17 cellular contexts compared by ENCODE assay signal in the genomic region with DNA sequence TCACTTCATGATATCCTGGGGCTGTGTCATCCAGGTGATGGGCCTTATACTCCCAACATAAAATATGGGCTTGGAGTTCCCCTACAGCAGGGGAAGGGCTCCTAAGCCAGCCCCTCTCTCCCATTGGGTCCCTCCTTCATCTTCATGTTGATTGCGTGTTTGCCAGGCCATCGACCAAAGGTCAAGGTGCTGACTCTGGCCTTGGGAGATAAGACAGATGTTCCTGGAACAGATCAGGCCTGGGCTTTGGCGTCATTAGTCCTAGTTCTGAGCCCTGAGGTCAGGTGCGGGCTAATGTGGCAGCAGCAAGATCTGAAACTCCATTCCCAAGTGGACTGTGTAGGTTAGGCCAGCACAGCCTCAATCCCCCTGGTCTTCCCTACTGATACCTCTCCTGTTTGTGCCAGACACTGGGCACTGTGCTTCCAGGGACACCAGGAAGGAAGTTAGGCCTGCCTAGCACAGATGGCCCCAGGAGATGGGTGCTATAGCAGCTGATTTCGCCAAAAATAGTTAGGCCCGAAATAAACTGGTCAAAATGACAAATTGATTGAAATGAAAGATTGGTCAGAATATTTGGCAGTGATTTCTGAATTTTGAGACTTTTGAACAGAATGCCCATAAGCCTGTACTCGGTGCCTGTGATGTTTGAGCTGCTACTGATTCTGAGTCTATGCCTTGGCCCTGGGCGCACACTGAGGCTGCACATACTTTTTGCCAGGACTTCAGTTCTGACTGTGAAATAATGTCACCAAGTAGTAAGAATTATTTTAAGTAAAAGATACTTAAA.
"Had no signal": no experiment of that assay in that cellular context is flagged by ENCODE, and none has a peak within 500 bp of the region (broad histone marks: within the 10 kb centered on the region; RNA-seq: fewer than 3 reads in every experiment).

No MANE protein-coding gene starts in this region.

- H3K4me1 ChIP-seq: breast epithelium, foreskin keratinocyte, suprapubic skin had no signal

- H3K9me3 ChIP-seq: breast epithelium, suprapubic skin had no signal

- H3K4me3 ChIP-seq: breast epithelium, suprapubic skin had no signal

- DNase-seq: activated CD4-positive, alpha-beta T cell treated with anti-CD3 and anti-CD28 coated beads, Interleukin-2, amount 50 U/mL, for 1 hour; activated naive CD4-positive, alpha-beta T cell treated with Interleukin-2 at 50 U/mL for 16 hours; aorta; dermis blood vessel endothelial cell; effector memory CD8-positive, alpha-beta T cell; foreskin keratinocyte; left cardiac atrium; naive thymus-derived CD4-positive, alpha-beta T cell; posterior cingulate gyrus; retina; stimulated activated CD4-positive, alpha-beta T cell treated with anti-CD3 and anti-CD28 coated beads, Interleukin-4, amount 100 ng/mL, for 4 hours; stimulated activated CD8-positive, alpha-beta memory T cell treated with anti-CD3 and anti-CD28 coated beads, Interleukin-4, amount 100 ng/mL, for 48 hours; stimulated activated naive CD8-positive, alpha-beta T cell treated with anti-CD3 and anti-CD28 coated beads, Interleukin-15, Interleukin-2, amounts not matched to agents 100 U/mL and 50 U/mL, for 24 hours had no signal

- H3K27me3 ChIP-seq: breast epithelium, suprapubic skin had no signal

- H3K27ac ChIP-seq: breast epithelium, foreskin keratinocyte, suprapubic skin had no signal

- H3K36me3 ChIP-seq: breast epithelium had no signal

- ATAC-seq: activated CD4-positive, CD25-positive, alpha-beta regulatory T cell treated with anti-CD3 and anti-CD28 coated beads, Interleukin-2, amount 50 U/mL, for 24 hours; activated T-helper 17 cell treated with anti-CD3 and anti-CD28 coated beads, Interleukin-2, amount 50 U/mL, for 72 hours; effector memory CD8-positive, alpha-beta T cell; foreskin keratinocyte; left cardiac atrium; naive thymus-derived CD4-positive, alpha-beta T cell; stimulated activated naive CD8-positive, alpha-beta T cell treated with anti-CD3 and anti-CD28 coated beads, Interleukin-15, Interleukin-2, amounts not matched to agents 100 U/mL and 50 U/mL, for 24 hours had no signal
